In the genomic region with DNA sequence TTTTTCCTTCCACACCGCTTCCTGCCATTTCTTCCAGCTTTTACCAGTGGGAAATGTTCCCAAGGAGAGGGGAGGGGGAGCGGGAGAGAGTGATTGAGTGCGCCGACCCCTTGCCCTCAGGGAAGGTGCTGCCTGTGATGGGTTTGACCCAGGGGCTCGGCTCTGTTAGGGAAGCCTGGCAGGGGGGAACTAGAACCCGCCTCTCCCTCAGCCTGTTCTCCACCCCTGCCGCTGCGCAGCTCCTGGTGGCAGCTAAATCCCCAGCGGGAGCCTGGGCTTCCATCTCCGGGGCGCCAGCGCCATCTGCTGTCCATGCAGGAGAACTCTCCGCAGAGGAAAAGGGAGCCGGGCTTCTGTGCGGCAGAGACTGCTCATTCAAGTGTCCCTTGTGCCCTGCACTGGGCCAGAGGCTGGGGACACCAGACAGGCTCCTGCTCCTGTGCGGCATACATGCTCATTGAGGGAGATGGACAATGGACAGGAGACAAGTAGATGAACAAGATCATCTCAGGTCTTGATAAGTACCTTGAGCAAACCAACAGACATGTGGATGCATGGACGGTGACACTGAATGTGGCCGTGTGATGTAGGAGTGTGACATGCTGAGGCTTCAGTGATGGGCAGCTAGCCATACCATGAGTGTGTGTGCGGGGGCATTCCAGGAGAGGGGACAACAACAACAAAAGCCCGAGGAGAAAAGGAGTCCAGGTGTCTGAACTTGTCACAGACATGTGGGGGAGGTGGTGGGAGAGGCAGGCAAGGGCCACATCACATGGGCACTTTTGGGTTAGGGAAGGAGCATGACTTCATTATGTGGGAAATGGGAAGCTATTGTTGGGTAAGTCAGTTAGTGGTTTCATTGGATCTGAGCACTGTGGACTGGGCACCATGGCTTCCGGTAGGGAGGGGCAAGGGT, we compare ENCODE assay signal across 8 cellular contexts. TPM values are rescaled to one million over a fixed set of nuclear protein-coding genes. Genes with fewer than 3 reads are reported as not detected.
DNase-seq lines count a peak whose midpoint lies in the region; ATAC-seq and TF ChIP-seq lines count a peak whose summit lies in the region.

No MANE protein-coding gene starts in this region.

- H3K27me3 ChIP-seq in SU-DHL-6 (ENCODE audit: low read length), result no peaks in the 10 kb centered on the region
- no peaks in the 10 kb centered on the region for H3K27me3 ChIP-seq in aorta (ENCODE audit: control insufficient read depth in 1 of 2, insufficient read depth in 2 of 2, low read length in 1 of 2)

- 10 to 16% methylated on average over 16 to 21 of the region's 21 CpGs for WGBS in aorta, 2 donors

- no peak overlapping the region for H3K4me3 ChIP-seq in SU-DHL-6 (ENCODE audit: insufficient read depth, low read length, poor library complexity, severe bottlenecking)
- no peak overlapping the region for H3K4me3 ChIP-seq in aorta (ENCODE audit: low read length in 2 of 2)

- H3K9ac ChIP-seq in SU-DHL-6 (ENCODE audit: low read length), result no peak overlapping the region

- ATAC-seq in HG02623 (IDR thresholded peaks at IDR 0.05; ENCODE audit: unreplicated experiment) (peak; percentile 81), aorta (ENCODE audit: low FRiP score) (peak; percentile 92)

- H3K36me3 ChIP-seq in SU-DHL-6 (ENCODE audit: low read length), result no peaks in the 10 kb centered on the region
- H3K36me3 ChIP-seq in aorta (ENCODE audit: control insufficient read depth in 1 of 2, insufficient read depth in 2 of 2, low read length in 1 of 2), result no peaks in the 10 kb centered on the region

- no peaks in the 10 kb centered on the region for H3K4me1 ChIP-seq in aorta (ENCODE audit: control insufficient read depth in 1 of 2, insufficient read depth in 2 of 2, low read length in 2 of 2)

- H3K9me3 ChIP-seq in SU-DHL-6 (ENCODE audit: insufficient read depth, low read length), result no peaks in the 10 kb centered on the region
- no peaks in the 10 kb centered on the region for H3K9me3 ChIP-seq in aorta (ENCODE audit: control insufficient read depth, low read length)

- H3K79me2 ChIP-seq in SU-DHL-6 (ENCODE audit: insufficient read depth, low read length), result no peaks in the 10 kb centered on the region

- peak; percentile 96 for TF ChIP-seq CTCF in GM12873 (IDR thresholded peaks at IDR 0.05; ENCODE audit: insufficient read depth, low read depth, low read length, missing control alignments)
- peak; percentile 77 for TF ChIP-seq CTCF in SU-DHL-6 (IDR thresholded peaks at IDR 0.05; ENCODE audit: insufficient read depth, low read length, poor library complexity, severe bottlenecking)

- no peak overlapping the region for H3K4me2 ChIP-seq in SU-DHL-6 (ENCODE audit: low read depth, low read length, poor library complexity, severe bottlenecking)

- H3K27ac ChIP-seq in SU-DHL-6 (ENCODE audit: low read depth, low read length) (no peak overlapping the region), aorta (ENCODE audit: low read depth in 1 of 2, low read length in 2 of 2) (no peak overlapping the region)

- H3K9me2 ChIP-seq in SU-DHL-6 (replicated peaks; ENCODE audit: insufficient read depth, low read length), result no peaks in the 10 kb centered on the region

- no peaks in the 10 kb centered on the region for H4K20me1 ChIP-seq in SU-DHL-6 (ENCODE audit: low read depth, low read length)

- no peak overlapping the region for H2AFZ ChIP-seq in SU-DHL-6 (ENCODE audit: low read depth, low read length, severe bottlenecking)

- H3F3A ChIP-seq in SU-DHL-6 (ENCODE audit: insufficient read depth), result no peaks in the 10 kb centered on the region

- DNase-seq in NCI-H1048 (lab: John Stamatoyannopoulos, UW), result peak; percentile 63
- peak; percentile 78 for DNase-seq in activated naive CD8-positive, alpha-beta T cell treated with anti-CD3 and anti-CD28 coated beads, Interleukin-2, amount 50 U/mL, for 16 hours (ENCODE audit: low read depth, low spot score)
- DNase-seq in cardiac septum (ENCODE audit: low spot score), result peak; percentile 95
- peak; percentile 35 for DNase-seq in pulmonary artery endothelial cell (ENCODE audit: low read depth, low spot score)
- peak; percentile 91 to 97 for DNase-seq in aorta

- intact Hi-C loops in cardiac septum (cut with DNase I), result no loop called here
- intact Hi-C loops in aorta (cut with DNase I), result loop anchor here in 1 of 2 donors (1.0 to 10.0 kb wide), 2 partner anchors 127 to 366 kb away; partner anchors contain the start of gene NHEJ1

RNA-seq across cellular contexts. Expression of gene CHPF, which starts 13.3 kb away (rescaled TPM):
- 120 TPM for total RNA-seq in cardiac septum
- 0.35 and 0.86 TPM in 2 replicates for total RNA-seq in pulmonary artery endothelial cell
- 10 to 100 TPM; 75.7 to 81.2 TPM for total RNA-seq in aorta
- 10 to 100 TPM; 20.0 to 70.6 TPM for polyA plus RNA-seq in aorta

RNA-seq across cellular contexts. Expression of gene TMEM198, which starts 13.5 kb away (rescaled TPM):
- total RNA-seq in cardiac septum, result 1.8 TPM
- total RNA-seq in pulmonary artery endothelial cell, result not detected in 2 replicates
- total RNA-seq in aorta, result 1 to 10 TPM; 1.7 to 2.3 TPM
- polyA plus RNA-seq in aorta, result 1 to 10 TPM in 1 of 2 donors, not detected in 1; 7.4 TPM

RNA-seq across cellular contexts. Expression of gene ASIC4, which starts 16.0 kb away (rescaled TPM):
- 0.32 TPM for total RNA-seq in cardiac septum
- not detected in 2 replicates for total RNA-seq in pulmonary artery endothelial cell
- under 1 TPM; 0.29 to 0.42 TPM for total RNA-seq in aorta
- polyA plus RNA-seq in aorta, result under 1 TPM in 1 of 2 donors, not detected in 1; 0.26 TPM

RNA-seq across cellular contexts. Expression of gene GMPPA, which starts 31.6 kb away (rescaled TPM):
- total RNA-seq in cardiac septum (22.6 TPM), pulmonary artery endothelial cell (44.5 and 45.1 TPM in 2 replicates), aorta (10 to 100 TPM; 38.5 to 42.3 TPM)
- 100 to 1,000 TPM in 1 of 2 donors, 10 to 100 TPM in 1; 17.0 to 135 TPM for polyA plus RNA-seq in aorta

RNA-seq across cellular contexts. Expression of gene OBSL1, which starts 41.0 kb away (rescaled TPM):
- total RNA-seq in cardiac septum, result 199 TPM
- 15.6 and 22.2 TPM in 2 replicates for total RNA-seq in pulmonary artery endothelial cell
- total RNA-seq in aorta, result 10 to 100 TPM; 65.3 to 76.7 TPM
- 100 to 1,000 TPM in 1 of 2 donors, 10 to 100 TPM in 1; 17.8 to 243 TPM for polyA plus RNA-seq in aorta

Comparison
In these comparisons a context has a peak if more than half of its experiments do, and no peak if none do; other contexts are left out.
1. DNase-seq: peak in every context shown above with its lines; median percentile 95 in cardiac septum; 94 in aorta; 78 in activated naive CD8-positive, alpha-beta T cell treated with anti-CD3 and anti-CD28 coated beads, Interleukin-2, amount 50 U/mL, for 16 hours; 63 in NCI-H1048; 35 in pulmonary artery endothelial cell.
2. RNA of gene CHPF, which starts 13.3 kb away (total RNA-seq): 120 TPM in cardiac septum (single experiment) and 75.7 to 81.2 TPM in aorta; 0.35 to 0.86 TPM in pulmonary artery endothelial cell; every median in the first group is over 10 times any median in the second.